Comparison of ENCODE assay signal across 10 cellular contexts in the genomic region with DNA sequence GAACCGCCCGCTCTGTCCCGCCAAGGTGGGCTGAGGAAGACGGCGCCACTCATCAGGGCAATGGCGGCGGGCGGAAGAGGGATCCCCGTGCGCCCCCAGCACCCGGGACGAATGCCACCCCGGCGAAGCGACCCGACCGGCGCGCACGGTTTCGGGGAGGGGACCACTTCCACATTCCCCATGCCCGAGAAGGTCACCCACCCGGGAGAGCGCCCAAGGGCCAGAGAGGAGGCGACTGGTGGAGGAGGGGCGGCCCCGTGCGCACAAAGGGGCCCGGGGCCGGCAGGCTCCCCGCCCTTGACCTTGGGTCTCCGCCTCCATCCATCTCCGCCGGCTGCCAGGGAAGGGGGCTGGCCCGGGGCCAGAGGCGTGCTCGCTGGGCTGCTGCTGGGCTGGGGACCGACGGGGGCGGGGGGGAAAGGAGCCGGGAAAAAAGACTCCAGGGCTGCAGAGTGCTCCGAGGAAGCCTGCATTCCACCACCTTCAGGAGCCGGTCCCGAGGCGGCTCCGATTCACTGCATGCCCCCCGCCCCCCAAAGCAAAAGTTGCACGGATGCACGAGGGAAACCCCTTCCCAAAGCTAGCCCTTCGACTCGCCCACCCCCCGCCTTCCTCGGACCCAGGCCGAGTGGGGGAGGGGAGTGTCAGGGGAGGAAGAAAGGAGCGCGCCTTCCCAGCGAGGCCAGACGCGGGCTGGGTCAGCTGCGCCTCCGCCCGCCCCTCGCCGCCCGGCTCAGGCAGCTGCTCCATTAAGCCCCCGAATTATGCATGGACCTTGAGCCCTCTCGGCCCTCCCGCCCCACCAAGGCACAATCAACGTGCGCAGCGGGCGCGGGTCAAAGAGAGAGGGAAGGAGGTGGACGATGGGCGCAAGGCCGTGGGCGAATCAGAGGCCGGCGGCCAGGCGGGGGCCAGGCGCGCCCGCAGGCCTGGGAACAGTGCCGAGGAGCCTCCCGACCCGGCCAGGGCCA. TPM values are rescaled to one million over a fixed set of nuclear protein-coding genes. Genes with fewer than 3 reads are reported as not detected.
DNase-seq lines count a peak whose midpoint lies in the region; ATAC-seq and TF ChIP-seq lines count a peak whose summit lies in the region.
"Had no signal": no experiment of that assay in that cellular context is flagged by ENCODE, and none has a peak within 500 bp of the region (broad histone marks: within the 10 kb centered on the region; RNA-seq: fewer than 3 reads in every experiment).

No MANE protein-coding gene starts in this region.

- H3K27me3 ChIP-seq in left ventricle myocardium inferior (ENCODE audit: low read depth) (peaks cover 100% of the 10 kb centered on the region), vagina (no peaks in the 10 kb centered on the region)
- no peaks in the 10 kb centered on the region for H3K27me3 ChIP-seq in naive thymus-derived CD4-positive, alpha-beta T cell (ENCODE audit: control insufficient read depth in 2 of 2, insufficient read depth in 2 of 2, low read length in 2 of 2)

- CTCF ChIA-PET in naive thymus-derived CD4-positive, alpha-beta T cell (lab: Charles Lee): interaction anchor here (1.1 to 2.2 kb wide), 8 partner anchors 9 to 26 kb away, joined by 3 to 10 read pairs (median 6); a partner anchor contains a TSS

- peak overlapping the region; percentile 43 for H3K4me3 ChIP-seq in left ventricle myocardium inferior
- H3K4me3 ChIP-seq in naive thymus-derived CD4-positive, alpha-beta T cell (ENCODE audit: low read length): peak overlapping the region; percentile 61
- peak overlapping the region; percentile 2 to 21 for H3K4me3 ChIP-seq in vagina

- no peak for TF ChIP-seq POLR2A in vagina (IDR thresholded peaks at IDR 0.05)

- peaks cover 0 to 19% (median 0%) of the 10 kb centered on the region in 11 donors for H3K9me3 Mint-ChIP-seq in naive thymus-derived CD4-positive, alpha-beta T cell
- H3K9me3 Mint-ChIP-seq: IgD-negative memory B cell had no signal

- H3K27ac Mint-ChIP-seq in naive thymus-derived CD4-positive, alpha-beta T cell: peak overlapping the region; percentile 96 to 100 (median 99)

- H3K36me3 Mint-ChIP-seq in naive thymus-derived CD4-positive, alpha-beta T cell: peaks cover 5 to 59% (median 44%) of the 10 kb centered on the region in 5 donors
- H3K36me3 Mint-ChIP-seq: IgD-negative memory B cell had no signal

- peaks cover 16% of the 10 kb centered on the region for H3K4me1 ChIP-seq in left ventricle myocardium inferior
- peaks cover 74 to 81% of the 10 kb centered on the region in 2 donors for H3K4me1 ChIP-seq in naive thymus-derived CD4-positive, alpha-beta T cell (ENCODE audit: control insufficient read depth in 2 of 2, insufficient read depth in 2 of 2, low read length in 2 of 2)
- peaks cover 44% of the 10 kb centered on the region for H3K4me1 ChIP-seq in vagina

- H3K27ac ChIP-seq in left ventricle myocardium inferior (replicated peaks): no peak overlapping the region
- H3K27ac ChIP-seq in naive thymus-derived CD4-positive, alpha-beta T cell (ENCODE audit: low read depth, low read length): peak overlapping the region; percentile 98
- peak overlapping the region; percentile 30 for H3K27ac ChIP-seq in vagina
- H3K27ac ChIP-seq: C4-2B had no signal

- H3K27me3 Mint-ChIP-seq in naive thymus-derived CD4-positive, alpha-beta T cell: peaks cover 0 to 4% (median 0%) of the 10 kb centered on the region in 5 donors

- peak overlapping the region; percentile 81 to 95 (median 90) for H3K4me3 Mint-ChIP-seq in naive thymus-derived CD4-positive, alpha-beta T cell

- no peak for ATAC-seq in left cardiac atrium
- no peak for ATAC-seq in naive thymus-derived CD4-positive, alpha-beta T cell

- H3K4me1 Mint-ChIP-seq in naive thymus-derived CD4-positive, alpha-beta T cell: peaks cover 48 to 90% (median 84%) of the 10 kb centered on the region in 7 donors

- intact Hi-C loops in left ventricle myocardium inferior (cut with micrococcal nuclease): no loop called here
- intact Hi-C loops in left cardiac atrium (cut with DNase I): no loop called here
- intact Hi-C loops in naive thymus-derived CD4-positive, alpha-beta T cell (cut with micrococcal nuclease): loop anchor here in 1 of 2 donors (1.0 kb wide), 1 partner anchor 16 kb away; no protein-coding TSS in a partner anchor
- intact Hi-C loops in vagina (cut with DNase I): no loop called here

- DNase-seq in left ventricle myocardium inferior (no peak), left cardiac atrium (no peak), ecto neural progenitor cell (ENCODE audit: low spot score) (peak; percentile 85), vagina (ENCODE audit: extremely low spot score in 2 of 2) (no peak), DMS153 (lab: John Stamatoyannopoulos, UW) (no peak), NCI-H345 (lab: John Stamatoyannopoulos, UW) (no peak), COLO829 (ENCODE audit: low spot score) (no peak)
- DNase-seq in naive thymus-derived CD4-positive, alpha-beta T cell: peak in 2 of 9 donors; percentile 47 to 61

- POLR2A ChIA-PET in naive thymus-derived CD4-positive, alpha-beta T cell (lab: Charles Lee): interaction anchor here (0.6 to 54.4 kb wide), 9 partner anchors 9 to 1268 kb away, joined by 3 to 2458 read pairs (median 6); a partner anchor contains a TSS

- H3K9me3 ChIP-seq in left ventricle myocardium inferior (replicated peaks) (no peaks in the 10 kb centered on the region), vagina (no peaks in the 10 kb centered on the region)
- H3K9me3 ChIP-seq in naive thymus-derived CD4-positive, alpha-beta T cell (ENCODE audit: control insufficient read depth in 2 of 3, low read length in 3 of 3): no peaks in the 10 kb centered on the region

- TF ChIP-seq CTCF in left ventricle myocardium inferior (IDR thresholded peaks at IDR 0.05; ENCODE audit: borderline replicate concordance) (no peak), vagina (IDR thresholded peaks at IDR 0.05) (no peak)

- no peaks in the 10 kb centered on the region for H3K36me3 ChIP-seq in left ventricle myocardium inferior
- peaks cover 0 to 23% (median 0%) of the 10 kb centered on the region in 3 experiments for H3K36me3 ChIP-seq in naive thymus-derived CD4-positive, alpha-beta T cell (ENCODE audit: control insufficient read depth in 2 of 3, insufficient read depth in 3 of 3, low read length in 3 of 3)
- H3K36me3 ChIP-seq in vagina: no peaks in the 10 kb centered on the region

RNA-seq across cellular contexts. Expression of a gene that starts 26.2 kb away (rescaled TPM):
- 0.11 TPM for total RNA-seq in left ventricle myocardium inferior
- under 1 TPM; 0.29 to 0.59 TPM for total RNA-seq in left cardiac atrium
- 100 to 1,000 TPM in 4 of 5 experiments, 10 to 100 TPM in 1; 96.3 to 269 (median 223) TPM for total RNA-seq in naive thymus-derived CD4-positive, alpha-beta T cell
- 10 to 100 TPM; 10.9 to 11.6 TPM for polyA plus RNA-seq in naive thymus-derived CD4-positive, alpha-beta T cell
- 11.5 TPM for total RNA-seq in vagina
